ENCODE assay signal across 1 cellular context in the genomic region with DNA sequence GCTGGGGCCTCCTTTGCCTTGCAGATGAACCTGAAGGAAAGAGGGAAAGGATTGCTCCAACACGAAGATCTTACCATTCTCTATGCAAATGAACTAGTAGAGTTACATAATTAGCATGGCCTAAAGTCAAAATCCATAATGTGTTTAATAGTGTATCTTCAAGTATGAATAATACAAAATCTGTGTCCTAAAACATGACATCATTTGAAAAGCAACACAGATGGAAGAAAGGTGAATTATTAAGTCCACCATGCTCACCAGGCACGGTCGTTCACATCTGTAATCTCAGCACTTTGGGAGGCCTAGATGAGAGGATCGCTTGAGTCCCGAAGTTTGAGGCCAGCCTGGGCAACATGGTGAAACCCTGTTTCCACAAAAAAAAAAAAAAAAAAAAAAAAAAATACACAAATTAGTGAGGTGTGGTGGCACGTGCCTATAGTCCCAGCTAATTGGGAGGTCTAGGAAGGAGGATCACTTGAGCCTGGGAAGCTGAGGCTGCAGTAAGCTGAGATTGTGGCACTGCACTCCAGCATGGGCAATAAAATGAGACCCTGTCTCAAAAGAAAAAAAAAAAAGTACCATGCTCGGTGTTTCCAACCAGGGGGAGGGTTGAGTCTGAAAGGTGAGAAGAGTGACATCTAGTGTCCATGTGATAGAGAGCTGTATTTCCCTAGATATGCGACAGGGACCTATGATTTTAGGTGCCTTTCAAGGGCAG.
A peak's percentile ranks its signal among the peaks of the same experiment; 100 is the strongest.
TF ChIP-seq lines count a peak whose summit lies in the region.

No MANE protein-coding gene starts in this region.

TF ChIP-seq in K562, 482 proteins besides CTCF, POLR2A, EP300 and RAD21 (continues in another document):
- no peak for TF ChIP-seq FOXK2 (conservative IDR thresholded peaks at IDR 0.05 in 1 of 2, IDR thresholded peaks at IDR 0.05 in 1 of 2; ENCODE audit: low read depth in 2 of 2)
- no peak for TF ChIP-seq MEF2D (tag; conservative IDR thresholded peaks at IDR 0.05; ENCODE audit: low read depth)
- TF ChIP-seq HNRNPH1 (optimal IDR thresholded peaks at IDR 0.05; ENCODE audit: low read depth, low read length) = no peak
- TF ChIP-seq, protein P1, sequence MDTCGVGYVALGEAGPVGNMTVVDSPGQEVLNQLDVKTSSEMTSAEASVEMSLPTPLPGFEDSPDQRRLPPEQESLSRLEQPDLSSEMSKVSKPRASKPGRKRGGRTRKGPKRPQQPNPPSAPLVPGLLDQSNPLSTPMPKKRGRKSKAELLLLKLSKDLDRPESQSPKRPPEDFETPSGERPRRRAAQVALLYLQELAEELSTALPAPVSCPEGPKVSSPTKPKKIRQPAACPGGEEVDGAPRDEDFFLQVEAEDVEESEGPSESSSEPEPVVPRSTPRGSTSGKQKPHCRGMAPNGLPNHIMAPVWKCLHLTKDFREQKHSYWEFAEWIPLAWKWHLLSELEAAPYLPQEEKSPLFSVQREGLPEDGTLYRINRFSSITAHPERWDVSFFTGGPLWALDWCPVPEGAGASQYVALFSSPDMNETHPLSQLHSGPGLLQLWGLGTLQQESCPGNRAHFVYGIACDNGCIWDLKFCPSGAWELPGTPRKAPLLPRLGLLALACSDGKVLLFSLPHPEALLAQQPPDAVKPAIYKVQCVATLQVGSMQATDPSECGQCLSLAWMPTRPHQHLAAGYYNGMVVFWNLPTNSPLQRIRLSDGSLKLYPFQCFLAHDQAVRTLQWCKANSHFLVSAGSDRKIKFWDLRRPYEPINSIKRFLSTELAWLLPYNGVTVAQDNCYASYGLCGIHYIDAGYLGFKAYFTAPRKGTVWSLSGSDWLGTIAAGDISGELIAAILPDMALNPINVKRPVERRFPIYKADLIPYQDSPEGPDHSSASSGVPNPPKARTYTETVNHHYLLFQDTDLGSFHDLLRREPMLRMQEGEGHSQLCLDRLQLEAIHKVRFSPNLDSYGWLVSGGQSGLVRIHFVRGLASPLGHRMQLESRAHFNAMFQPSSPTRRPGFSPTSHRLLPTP (IDR thresholded peaks at IDR 0.05; ENCODE audit: borderline replicate concordance, extremely low read depth, insufficient read length) = no peak
- TF ChIP-seq RFX1 (IDR thresholded peaks at IDR 0.05) = no peak
- TF ChIP-seq, protein P2, sequence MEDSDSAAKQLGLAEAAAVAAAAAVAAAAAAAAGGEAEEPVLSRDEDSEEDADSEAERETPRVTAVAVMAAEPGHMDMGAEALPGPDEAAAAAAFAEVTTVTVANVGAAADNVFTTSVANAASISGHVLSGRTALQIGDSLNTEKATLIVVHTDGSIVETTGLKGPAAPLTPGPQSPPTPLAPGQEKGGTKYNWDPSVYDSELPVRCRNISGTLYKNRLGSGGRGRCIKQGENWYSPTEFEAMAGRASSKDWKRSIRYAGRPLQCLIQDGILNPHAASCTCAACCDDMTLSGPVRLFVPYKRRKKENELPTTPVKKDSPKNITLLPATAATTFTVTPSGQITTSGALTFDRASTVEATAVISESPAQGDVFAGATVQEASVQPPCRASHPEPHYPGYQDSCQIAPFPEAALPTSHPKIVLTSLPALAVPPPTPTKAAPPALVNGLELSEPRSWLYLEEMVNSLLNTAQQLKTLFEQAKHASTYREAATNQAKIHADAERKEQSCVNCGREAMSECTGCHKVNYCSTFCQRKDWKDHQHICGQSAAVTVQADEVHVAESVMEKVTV (CRISPR knock-in tag; IDR thresholded peaks at IDR 0.05) = no peak
- TF ChIP-seq ARNT (IDR thresholded peaks at IDR 0.05) = 0 out of 4 replicates have a peak, but pooled peaks of 1 of the 2 experiments have one; percentile 25
- TF ChIP-seq, protein P3, sequence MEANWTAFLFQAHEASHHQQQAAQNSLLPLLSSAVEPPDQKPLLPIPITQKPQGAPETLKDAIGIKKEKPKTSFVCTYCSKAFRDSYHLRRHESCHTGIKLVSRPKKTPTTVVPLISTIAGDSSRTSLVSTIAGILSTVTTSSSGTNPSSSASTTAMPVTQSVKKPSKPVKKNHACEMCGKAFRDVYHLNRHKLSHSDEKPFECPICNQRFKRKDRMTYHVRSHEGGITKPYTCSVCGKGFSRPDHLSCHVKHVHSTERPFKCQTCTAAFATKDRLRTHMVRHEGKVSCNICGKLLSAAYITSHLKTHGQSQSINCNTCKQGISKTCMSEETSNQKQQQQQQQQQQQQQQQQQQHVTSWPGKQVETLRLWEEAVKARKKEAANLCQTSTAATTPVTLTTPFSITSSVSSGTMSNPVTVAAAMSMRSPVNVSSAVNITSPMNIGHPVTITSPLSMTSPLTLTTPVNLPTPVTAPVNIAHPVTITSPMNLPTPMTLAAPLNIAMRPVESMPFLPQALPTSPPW (CRISPR knock-in tag; IDR thresholded peaks at IDR 0.05) = peak; percentile 30; the same call in 1 of the 2 replicates
- no peak for TF ChIP-seq ASH1L (IDR thresholded peaks at IDR 0.05; ENCODE audit: borderline replicate concordance, low read depth, partially characterized antibody)
- TF ChIP-seq E2F8 (IDR thresholded peaks at IDR 0.05; ENCODE audit: low read depth, partially characterized antibody) = peak; percentile 43
- no peak for TF ChIP-seq NKRF (IDR thresholded peaks at IDR 0.05; ENCODE audit: borderline replicate concordance)
- TF ChIP-seq, protein P4, sequence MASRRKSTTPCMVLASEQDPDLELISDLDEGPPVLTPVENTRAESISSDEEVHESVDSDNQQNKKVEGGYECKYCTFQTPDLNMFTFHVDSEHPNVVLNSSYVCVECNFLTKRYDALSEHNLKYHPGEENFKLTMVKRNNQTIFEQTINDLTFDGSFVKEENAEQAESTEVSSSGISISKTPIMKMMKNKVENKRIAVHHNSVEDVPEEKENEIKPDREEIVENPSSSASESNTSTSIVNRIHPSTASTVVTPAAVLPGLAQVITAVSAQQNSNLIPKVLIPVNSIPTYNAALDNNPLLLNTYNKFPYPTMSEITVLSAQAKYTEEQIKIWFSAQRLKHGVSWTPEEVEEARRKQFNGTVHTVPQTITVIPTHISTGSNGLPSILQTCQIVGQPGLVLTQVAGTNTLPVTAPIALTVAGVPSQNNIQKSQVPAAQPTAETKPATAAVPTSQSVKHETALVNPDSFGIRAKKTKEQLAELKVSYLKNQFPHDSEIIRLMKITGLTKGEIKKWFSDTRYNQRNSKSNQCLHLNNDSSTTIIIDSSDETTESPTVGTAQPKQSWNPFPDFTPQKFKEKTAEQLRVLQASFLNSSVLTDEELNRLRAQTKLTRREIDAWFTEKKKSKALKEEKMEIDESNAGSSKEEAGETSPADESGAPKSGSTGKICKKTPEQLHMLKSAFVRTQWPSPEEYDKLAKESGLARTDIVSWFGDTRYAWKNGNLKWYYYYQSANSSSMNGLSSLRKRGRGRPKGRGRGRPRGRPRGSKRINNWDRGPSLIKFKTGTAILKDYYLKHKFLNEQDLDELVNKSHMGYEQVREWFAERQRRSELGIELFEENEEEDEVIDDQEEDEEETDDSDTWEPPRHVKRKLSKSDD (conservative IDR thresholded peaks at IDR 0.05; ENCODE audit: low read length) = no peak
- no peak for TF ChIP-seq CBX3 (IDR thresholded peaks at IDR 0.05; ENCODE audit: borderline replicate concordance in 1 of 2, low read length in 2 of 2)
- no peak for TF ChIP-seq CGGBP1 (CRISPR knock-in tag; IDR thresholded peaks at IDR 0.05)
- TF ChIP-seq, protein P5, sequence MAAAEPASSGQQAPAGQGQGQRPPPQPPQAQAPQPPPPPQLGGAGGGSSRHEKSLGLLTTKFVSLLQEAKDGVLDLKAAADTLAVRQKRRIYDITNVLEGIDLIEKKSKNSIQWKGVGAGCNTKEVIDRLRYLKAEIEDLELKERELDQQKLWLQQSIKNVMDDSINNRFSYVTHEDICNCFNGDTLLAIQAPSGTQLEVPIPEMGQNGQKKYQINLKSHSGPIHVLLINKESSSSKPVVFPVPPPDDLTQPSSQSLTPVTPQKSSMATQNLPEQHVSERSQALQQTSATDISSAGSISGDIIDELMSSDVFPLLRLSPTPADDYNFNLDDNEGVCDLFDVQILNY (CRISPR knock-in tag; IDR thresholded peaks at IDR 0.05) = no peak
- no peak for TF ChIP-seq HES1 (IDR thresholded peaks at IDR 0.05; ENCODE audit: low read depth)
